8 cellular contexts compared by ENCODE assay signal in genomic region chr1:6785721-6786505, GRCh38. TPM values are rescaled to one million over a fixed set of nuclear protein-coding genes. Genes with fewer than 3 reads are reported as not detected.
DNase-seq lines count a peak whose midpoint lies in the region; ATAC-seq and TF ChIP-seq lines count a peak whose summit lies in the region.

No MANE protein-coding gene starts in this region.

- 2 to 4% methylated on average over 10 to 16 of the region's 80 CpGs for whole genome bisulfite sequencing in esophagus squamous epithelium, 2 donors

- H3K4me3 Mint-ChIP-seq in naive thymus-derived CD8-positive, alpha-beta T cell: peak overlapping the region; percentile 83 to 98 (median 96)

- TF ChIP-seq POLR2A in esophagus squamous epithelium (IDR thresholded peaks at IDR 0.05): no peak

- H3K9me3 Mint-ChIP-seq in naive thymus-derived CD8-positive, alpha-beta T cell: no peaks in the 10 kb centered on the region

- peaks cover 28 to 56% (median 52%) of the 10 kb centered on the region in 4 donors for H3K4me1 Mint-ChIP-seq in naive thymus-derived CD8-positive, alpha-beta T cell

- TF ChIP-seq CTCF in LNCaP clone FGC (IDR thresholded peaks at IDR 0.05; ENCODE audit: control insufficient read depth, extremely low read depth, insufficient read depth) (no peak), esophagus squamous epithelium (IDR thresholded peaks at IDR 0.05) (peak in 1 of 6 experiments; percentile 20)

- no peaks in the 10 kb centered on the region for H3K36me3 ChIP-seq in esophagus squamous epithelium

- H3K27ac ChIP-seq in esophagus squamous epithelium (peak overlapping the region; percentile 79 to 94 (median 85)), substantia nigra (ENCODE audit: low read depth, low read length, poor library complexity, severe bottlenecking) (peak overlapping the region; percentile 58)

- no peaks in the 10 kb centered on the region for H3K27me3 ChIP-seq in esophagus squamous epithelium

- H3K27me3 Mint-ChIP-seq in naive thymus-derived CD8-positive, alpha-beta T cell: no peaks in the 10 kb centered on the region

- H3K4me1 ChIP-seq in esophagus squamous epithelium: peaks cover 10 to 59% (median 15%) of the 10 kb centered on the region in 3 donors

- intact Hi-C loops in esophagus squamous epithelium (cut with DNase I): no loop called here

- DNase-seq in NCI-H2081 (lab: John Stamatoyannopoulos, UW) (peak; percentile 8 to 34), NCI-H2081 treated with DMSO at 0.1 percent for 48 hours (lab: John Stamatoyannopoulos, UW) (no peak), LNCaP clone FGC (ENCODE audit: low read depth) (no peak), activated T-cell treated with anti-CD3 and anti-CD28 coated beads for 4 hours (peak; percentile 21), esophagus squamous epithelium (lab: John Stamatoyannopoulos, UW) (no peak), substantia nigra (lab: John Stamatoyannopoulos, UW) (peak in 28 of 49 donors; percentile 17 to 80 (median 44)), occipital lobe (lab: John Stamatoyannopoulos, UW) (no peak)
- DNase-seq in naive thymus-derived CD8-positive, alpha-beta T cell: peak; percentile 16 to 68 (median 26)

- H3K36me3 Mint-ChIP-seq in naive thymus-derived CD8-positive, alpha-beta T cell: peaks cover 0 to 2% (median 0%) of the 10 kb centered on the region in 3 donors

- H3K9me3 ChIP-seq in esophagus squamous epithelium: no peaks in the 10 kb centered on the region

- peak overlapping the region; percentile 88 to 98 (median 94) for H3K27ac Mint-ChIP-seq in naive thymus-derived CD8-positive, alpha-beta T cell

- POLR2A ChIA-PET in naive thymus-derived CD8-positive, alpha-beta T cell (lab: Charles Lee): interaction anchor here (0.5 to 2.3 kb wide), 7 partner anchors 9 to 183 kb away, joined by 3 to 12 read pairs (median 7); partner anchors contain the start of genes DNAJC11 and KLHL21

- peak overlapping the region; percentile 81 for H3K4me3 ChIP-seq in LNCaP clone FGC (ENCODE audit: low read depth, low read length)
- H3K4me3 ChIP-seq in esophagus squamous epithelium: peak overlapping the region; percentile 64 to 95 (median 78)

- no peak for ATAC-seq in naive thymus-derived CD8-positive, alpha-beta T cell

RNA-seq across cellular contexts. Expression of gene CAMTA1, which starts 0.7 kb away (rescaled TPM):
- total RNA-seq in esophagus squamous epithelium: 10 to 100 TPM; 31.3 to 77.4 (median 45.9) TPM
- total RNA-seq in naive thymus-derived CD8-positive, alpha-beta T cell: 10 to 100 TPM; 32.6 to 37.1 TPM
- polyA plus RNA-seq in naive thymus-derived CD8-positive, alpha-beta T cell: 10 to 100 TPM; 47.3 to 78.3 (median 67.4) TPM
- total RNA-seq in occipital lobe: 115 TPM

Comparison
In these comparisons a context has a peak if more than half of its experiments do, and no peak if none do; other contexts are left out.
1. DNase-seq: peak in NCI-H2081 (2 of 2), activated T-cell treated with anti-CD3 and anti-CD28 coated beads for 4 hours (single experiment), naive thymus-derived CD8-positive, alpha-beta T cell (10 of 10) and substantia nigra (28 of 49); none in NCI-H2081 treated with DMSO at 0.1 percent for 48 hours (single experiment), LNCaP clone FGC (single experiment), esophagus squamous epithelium (single experiment) and occipital lobe (single experiment).